ENCODE assay signal across 21 cellular contexts in genomic region chr22:49949914-49950292, GRCh38. TPM values are rescaled to one million over a fixed set of nuclear protein-coding genes. Genes with fewer than 3 reads are reported as not detected.
DNase-seq lines count a peak whose midpoint lies in the region; ATAC-seq, FAIRE-seq and TF ChIP-seq lines count a peak whose summit lies in the region.
"Had no signal": no experiment of that assay in that cellular context is flagged by ENCODE, and none has a peak within 500 bp of the region (broad histone marks: within the 10 kb centered on the region; RNA-seq: fewer than 3 reads in every experiment).

No MANE protein-coding gene starts in this region.

- H3K4me1 ChIP-seq in RWPE2 (ENCODE audit: insufficient read depth, poor library complexity, severe bottlenecking) (peaks cover 48% of the 10 kb centered on the region), pancreas (peaks cover 65 to 70% (median 68%) of the 10 kb centered on the region in 3 donors), upper lobe of left lung (peaks cover 43 to 75% (median 56%) of the 10 kb centered on the region in 4 donors)

- no peak for ATAC-seq in RWPE2 (ENCODE audit: low read depth)
- no peak for ATAC-seq in pancreas
- no peak for ATAC-seq in upper lobe of left lung (ENCODE audit: low FRiP score in 2 of 2)
- ATAC-seq in stimulated activated naive B cell treated with anti-CD40 and anti-IgM and Interleukin-4, amounts not matched to agents 10 μg/mL and 1 μg/mL and 100 μg/mL, for 72 hours (replicated peaks), result no peak
- ATAC-seq in GM18861 (IDR thresholded peaks at IDR 0.05; ENCODE audit: unreplicated experiment), result no peak
- ATAC-seq: activated T-cell treated with anti-CD3 and anti-CD28 coated beads, Interleukin-2, amount 50 U/mL, for 72 hours; stimulated activated effector memory CD8-positive, alpha-beta T cell treated with anti-CD3 and anti-CD28 coated beads, Interleukin-12 subunit alpha, Interleukin-12 subunit beta, amount 100 ng/mL, for 72 hours had no signal

- intact Hi-C loops in pancreas (cut with DNase I), result no loop called here

- H3K4me1 Mint-ChIP-seq in stimulated activated naive B cell treated with anti-CD40 and anti-IgM and Interleukin-4, amounts not matched to agents 10 μg/mL and 1 μg/mL and 100 μg/mL, for 72 hours, result peaks cover 3 to 49% of the 10 kb centered on the region in 2 donors

- H3K27ac Mint-ChIP-seq in stimulated activated naive B cell treated with anti-CD40 and anti-IgM and Interleukin-4, amounts not matched to agents 10 μg/mL and 1 μg/mL and 100 μg/mL, for 72 hours, result no peak overlapping the region
- H3K27ac Mint-ChIP-seq: activated naive CD4-positive, alpha-beta T cell treated with anti-CD3 and anti-CD28 coated beads, Interleukin-2, amount 10 ng/mL, durations not matched to agents 7 days and 5 days; activated T-cell treated with anti-CD3 and anti-CD28 coated beads, Interleukin-2, amount 50 U/mL, for 72 hours; stimulated activated effector memory CD8-positive, alpha-beta T cell treated with anti-CD3 and anti-CD28 coated beads, Interleukin-12 subunit alpha, Interleukin-12 subunit beta, amount 100 ng/mL, for 72 hours had no signal

- DNase-seq in RWPE2 (ENCODE audit: low spot score) (no peak), epithelial cell of prostate (ENCODE audit: low read depth, low spot score) (no peak), pancreas (no peak), upper lobe of left lung (peak in 1 of 2 donors; percentile 76), anterior cingulate cortex (lab: John Stamatoyannopoulos, UW) (no peak)
- no peak for DNase-seq in stimulated activated naive B cell treated with anti-CD40 and anti-IgM and Interleukin-4, amounts not matched to agents 10 μg/mL and 1 μg/mL and 100 μg/mL, for 72 hours
- DNase-seq in activated naive CD4-positive, alpha-beta T cell treated with anti-CD3 and anti-CD28 coated beads, Interleukin-2, amount 50 U/mL, for 16 hours, result no peak
- DNase-seq: activated CD4-positive, CD25-positive, alpha-beta regulatory T cell treated with anti-CD3 and anti-CD28 coated beads, Interleukin-2, amount 50 U/mL, for 72 hours; activated naive CD4-positive, alpha-beta T cell treated with anti-CD3 and anti-CD28 coated beads, Interleukin-2, amount 10 ng/mL, durations not matched to agents 7 days and 5 days; activated T-cell treated with anti-CD3 and anti-CD28 coated beads, Interleukin-2, amount 50 U/mL, for 72 hours; AML-193; cerebellar nuclear complex; glutamatergic neuron; H9; left ventricle myocardium inferior; NCI-H1092 treated with DMSO at 0.1 percent for 48 hours; NCI-H510A treated with DMSO at 0.1 percent for 48 hours; sigmoid colon had no signal

- no peaks in the 10 kb centered on the region for H3K9me3 Mint-ChIP-seq in stimulated activated naive B cell treated with anti-CD40 and anti-IgM and Interleukin-4, amounts not matched to agents 10 μg/mL and 1 μg/mL and 100 μg/mL, for 72 hours
- H3K9me3 Mint-ChIP-seq: activated T-cell treated with anti-CD3 and anti-CD28 coated beads, Interleukin-2, amount 50 U/mL, for 72 hours; H9; stimulated activated effector memory CD8-positive, alpha-beta T cell treated with anti-CD3 and anti-CD28 coated beads, Interleukin-12 subunit alpha, Interleukin-12 subunit beta, amount 100 ng/mL, for 72 hours had no signal

- H3K36me3 ChIP-seq in RWPE2 (ENCODE audit: low read depth), result no peaks in the 10 kb centered on the region
- H3K36me3 ChIP-seq in pancreas, result no peaks in the 10 kb centered on the region
- no peaks in the 10 kb centered on the region for H3K36me3 ChIP-seq in upper lobe of left lung
- H3K36me3 ChIP-seq: left ventricle myocardium inferior, sigmoid colon had no signal

- no peaks in the 10 kb centered on the region for H3K27me3 ChIP-seq in RWPE2 (ENCODE audit: insufficient read depth, poor library complexity, severe bottlenecking)
- H3K27me3 ChIP-seq in pancreas, result no peaks in the 10 kb centered on the region
- no peaks in the 10 kb centered on the region for H3K27me3 ChIP-seq in upper lobe of left lung
- H3K27me3 ChIP-seq: sigmoid colon had no signal

- H3K4me3 ChIP-seq in RWPE2 (ENCODE audit: severe bottlenecking) (no peak overlapping the region), pancreas (no peak overlapping the region), upper lobe of left lung (no peak overlapping the region)
- H3K4me3 ChIP-seq: left ventricle myocardium inferior, sigmoid colon had no signal

- no peaks in the 10 kb centered on the region for H3K27me3 Mint-ChIP-seq in stimulated activated naive B cell treated with anti-CD40 and anti-IgM and Interleukin-4, amounts not matched to agents 10 μg/mL and 1 μg/mL and 100 μg/mL, for 72 hours
- H3K27me3 Mint-ChIP-seq: activated naive CD4-positive, alpha-beta T cell treated with anti-CD3 and anti-CD28 coated beads, Interleukin-2, amount 10 ng/mL, durations not matched to agents 7 days and 5 days had no signal

- H3K36me3 Mint-ChIP-seq in stimulated activated naive B cell treated with anti-CD40 and anti-IgM and Interleukin-4, amounts not matched to agents 10 μg/mL and 1 μg/mL and 100 μg/mL, for 72 hours, result no peaks in the 10 kb centered on the region
- H3K36me3 Mint-ChIP-seq: stimulated activated effector memory CD8-positive, alpha-beta T cell treated with anti-CD3 and anti-CD28 coated beads, Interleukin-12 subunit alpha, Interleukin-12 subunit beta, amount 100 ng/mL, for 72 hours had no signal

- peak overlapping the region; percentile 87 for H3K27ac ChIP-seq in RWPE2 (ENCODE audit: poor library complexity, severe bottlenecking)
- H3K27ac ChIP-seq in epithelial cell of prostate, result peak overlapping the region; percentile 81
- peak overlapping the region; percentile 86 to 99 (median 98) for H3K27ac ChIP-seq in pancreas
- H3K27ac ChIP-seq in upper lobe of left lung, result peak overlapping the region; percentile 80 to 99 (median 91)
- H3K27ac ChIP-seq: left ventricle myocardium inferior had no signal

- no peak for TF ChIP-seq POLR2A in upper lobe of left lung (IDR thresholded peaks at IDR 0.05)

- H3K4me3 Mint-ChIP-seq in stimulated activated naive B cell treated with anti-CD40 and anti-IgM and Interleukin-4, amounts not matched to agents 10 μg/mL and 1 μg/mL and 100 μg/mL, for 72 hours, result no peak overlapping the region
- H3K4me3 Mint-ChIP-seq: activated naive CD4-positive, alpha-beta T cell treated with anti-CD3 and anti-CD28 coated beads, Interleukin-2, amount 10 ng/mL, durations not matched to agents 7 days and 5 days; activated T-cell treated with anti-CD3 and anti-CD28 coated beads, Interleukin-2, amount 50 U/mL, for 72 hours; H9; stimulated activated effector memory CD8-positive, alpha-beta T cell treated with anti-CD3 and anti-CD28 coated beads, Interleukin-12 subunit alpha, Interleukin-12 subunit beta, amount 100 ng/mL, for 72 hours had no signal

- no peak for TF ChIP-seq CTCF in RWPE2 (IDR thresholded peaks at IDR 0.05; ENCODE audit: poor library complexity, severe bottlenecking)
- no peak for TF ChIP-seq CTCF in pancreas (IDR thresholded peaks at IDR 0.05)
- no peak for TF ChIP-seq CTCF in upper lobe of left lung (IDR thresholded peaks at IDR 0.05)

- FAIRE-seq in pancreas (lab: Jason Lieb, UNC), result no peak
- FAIRE-seq: astrocyte had no signal

- TF ChIP-seq EP300 in upper lobe of left lung (IDR thresholded peaks at IDR 0.05), result no peak

- WGBS in pancreas, 2 donors, result 81 to 82% methylated on average over 9 to 11 of the region's 11 CpGs
- WGBS in upper lobe of left lung, 2 donors, result 83 to 92% methylated on average over 1 to 5 of the region's 11 CpGs

- no peaks in the 10 kb centered on the region for H3K9me3 ChIP-seq in RWPE2 (ENCODE audit: severe bottlenecking)
- no peaks in the 10 kb centered on the region for H3K9me3 ChIP-seq in pancreas
- no peaks in the 10 kb centered on the region for H3K9me3 ChIP-seq in upper lobe of left lung
- H3K9me3 ChIP-seq: left ventricle myocardium inferior, sigmoid colon had no signal

RNA-seq across cellular contexts. Expression of gene PIM3, which starts 10.7 kb away (rescaled TPM):
- total RNA-seq in pancreas (10 to 100 TPM; 25.8 to 90.1 (median 33.1) TPM), upper lobe of left lung (100 to 1,000 TPM; 131 to 246 (median 156) TPM)
- 10 to 100 TPM; 55.3 to 82.7 TPM for polyA plus RNA-seq in pancreas

RNA-seq across cellular contexts. Expression of gene CRELD2, which starts 31.5 kb away (rescaled TPM):
- total RNA-seq in pancreas (10 to 100 TPM; 37.2 to 61.9 (median 54.1) TPM), upper lobe of left lung (10 to 100 TPM; 31.2 to 72.6 (median 46.9) TPM)
- 10 to 100 TPM; 51.1 to 56.4 TPM for polyA plus RNA-seq in pancreas

RNA-seq across cellular contexts. Expression of gene ALG12, which starts 31.7 kb away (rescaled TPM):
- 10 to 100 TPM in 4 of 6 donors, 1 to 10 TPM in 2; 7.4 to 13.1 (median 12.1) TPM for total RNA-seq in pancreas
- 1 to 10 TPM; 7.1 to 8.6 TPM for polyA plus RNA-seq in pancreas
- total RNA-seq in upper lobe of left lung, result 10 to 100 TPM; 14.2 to 32.5 (median 22.3) TPM
